Comparison of ENCODE assay signal across 2 cellular contexts in genomic region chr2:42079737-42080287, GRCh38.
TF ChIP-seq lines count a peak whose summit lies in the region.

No MANE protein-coding gene starts in this region.

TF ChIP-seq in A549, 52 proteins besides CTCF, POLR2A, EP300 and RAD21 (continued from another document):
- TF ChIP-seq PBX3 (IDR thresholded peaks at IDR 0.05), result no peak
- no peak for TF ChIP-seq MAZ (IDR thresholded peaks at IDR 0.05; ENCODE audit: borderline replicate concordance, low read depth, low read length)
- no peak for TF ChIP-seq POLR2AphosphoS2 (conservative IDR thresholded peaks at IDR 0.05; ENCODE audit: low read length)
- no peak for TF ChIP-seq JUNB (IDR thresholded peaks at IDR 0.05)
- TF ChIP-seq BHLHE40 (IDR thresholded peaks at IDR 0.05; ENCODE audit: low read depth, low read length), result no peak
- TF ChIP-seq SMC3 (IDR thresholded peaks at IDR 0.05), result no peak
- TF ChIP-seq REST (IDR thresholded peaks at IDR 0.05), result no peak
- TF ChIP-seq ATOH8 (CRISPR knock-in tag; IDR thresholded peaks at IDR 0.05; ENCODE audit: low read depth), result no peak
- no peak for TF ChIP-seq RCOR1 (IDR thresholded peaks at IDR 0.05; ENCODE audit: low read depth, low read length)
- TF ChIP-seq HOXB5 (CRISPR knock-in tag; IDR thresholded peaks at IDR 0.05), result no peak
- TF ChIP-seq SREBF2 (IDR thresholded peaks at IDR 0.05), result no peak
- TF ChIP-seq HOXA7 (CRISPR knock-in tag; IDR thresholded peaks at IDR 0.05), result no peak
- TF ChIP-seq BCL3 (IDR thresholded peaks at IDR 0.05), result no peak
- no peak for TF ChIP-seq NFE2L2 (conservative IDR thresholded peaks at IDR 0.05; ENCODE audit: low read length)

TF ChIP-seq in K562, 482 proteins besides CTCF, POLR2A, EP300 and RAD21 (continued from another document):
- 0 out of 2 replicates have a peak, but pooled peaks have one; percentile 54 for TF ChIP-seq ZNF512 (tag; IDR thresholded peaks at IDR 0.05)
TF ChIP-seq in K562: peak in this region for 1.
